Comparison of ENCODE assay signal across 17 cellular contexts in genomic region chr18:23718243-23718720, GRCh38. TPM values are rescaled to one million over a fixed set of nuclear protein-coding genes. Genes with fewer than 3 reads are reported as not detected.
DNase-seq lines count a peak whose midpoint lies in the region; ATAC-seq and TF ChIP-seq lines count a peak whose summit lies in the region.
"Had no signal": no experiment of that assay in that cellular context is flagged by ENCODE, and none has a peak within 500 bp of the region (broad histone marks: within the 10 kb centered on the region; RNA-seq: fewer than 3 reads in every experiment).

No MANE protein-coding gene starts in this region.

- peaks cover 3% of the 10 kb centered on the region for H3K4me1 Mint-ChIP-seq in activated CD8-positive, alpha-beta T cell treated with anti-CD3 and anti-CD28 coated beads, Interleukin-2, amount 10 ng/mL, durations not matched to agents 7 days and 5 days (ENCODE audit: low read depth)
- peaks cover 3% of the 10 kb centered on the region for H3K4me1 Mint-ChIP-seq in activated CD8-positive, alpha-beta T cell treated with anti-CD3 and anti-CD28 coated beads for 36 hours (ENCODE audit: low read depth)
- peaks cover 14% of the 10 kb centered on the region for H3K4me1 Mint-ChIP-seq in endothelial cell (ENCODE audit: unreplicated experiment)
- H3K4me1 Mint-ChIP-seq: activated B cell treated with CpG ODN at 0.5 μM for 24 hours had no signal

- WGBS in aorta, 2 donors, result 63 to 69% methylated on average over 5 of the region's 5 CpGs

- H3K9me3 ChIP-seq in aorta (ENCODE audit: control insufficient read depth, low read length), result no peaks in the 10 kb centered on the region
- H3K9me3 ChIP-seq: ascending aorta had no signal

- no peaks in the 10 kb centered on the region for H3K9me3 Mint-ChIP-seq in activated CD8-positive, alpha-beta T cell treated with anti-CD3 and anti-CD28 coated beads, Interleukin-2, amount 10 ng/mL, durations not matched to agents 7 days and 5 days (ENCODE audit: insufficient read depth)
- H3K9me3 Mint-ChIP-seq in activated CD8-positive, alpha-beta T cell treated with anti-CD3 and anti-CD28 coated beads for 36 hours, result no peaks in the 10 kb centered on the region
- H3K9me3 Mint-ChIP-seq in endothelial cell (ENCODE audit: unreplicated experiment), result no peaks in the 10 kb centered on the region
- H3K9me3 Mint-ChIP-seq: activated B cell treated with CpG ODN at 0.5 μM for 24 hours had no signal

- peaks cover 31% of the 10 kb centered on the region for H3K27me3 Mint-ChIP-seq in activated CD8-positive, alpha-beta T cell treated with anti-CD3 and anti-CD28 coated beads, Interleukin-2, amount 10 ng/mL, durations not matched to agents 7 days and 5 days (ENCODE audit: low read depth)
- H3K27me3 Mint-ChIP-seq in activated CD8-positive, alpha-beta T cell treated with anti-CD3 and anti-CD28 coated beads for 36 hours, result peaks cover 4% of the 10 kb centered on the region
- no peaks in the 10 kb centered on the region for H3K27me3 Mint-ChIP-seq in endothelial cell (ENCODE audit: unreplicated experiment)

- intact Hi-C loops in activated CD8-positive, alpha-beta T cell treated with anti-CD3 and anti-CD28 coated beads for 36 hours (cut with micrococcal nuclease), result no loop called here
- intact Hi-C loops in aorta (cut with DNase I), result no loop called here

- H3K4me3 ChIP-seq in foreskin fibroblast (ENCODE audit: low read depth in 1 of 2, low read length in 2 of 2) (no peak overlapping the region), aorta (ENCODE audit: low read length in 2 of 2) (no peak overlapping the region)
- H3K4me3 ChIP-seq: ascending aorta had no signal

- CTCF ChIA-PET in activated CD8-positive, alpha-beta T cell treated with anti-CD3 and anti-CD28 coated beads, Interleukin-2, amount 10 ng/mL, durations not matched to agents 7 days and 5 days (lab: Charles Lee), result no interaction called here
- CTCF ChIA-PET in activated CD8-positive, alpha-beta T cell treated with anti-CD3 and anti-CD28 coated beads for 36 hours (lab: Charles Lee), result interaction anchor here (0.9 kb wide), 2 partner anchors 25 to 200 kb away, joined by 3 read pairs; no protein-coding TSS in a partner anchor

- H3K27ac ChIP-seq in aorta (ENCODE audit: low read depth in 1 of 2, low read length in 2 of 2), result no peak overlapping the region
- H3K27ac ChIP-seq: 22Rv1 had no signal

- H3K27ac Mint-ChIP-seq in activated CD8-positive, alpha-beta T cell treated with anti-CD3 and anti-CD28 coated beads, Interleukin-2, amount 10 ng/mL, durations not matched to agents 7 days and 5 days, result no peak overlapping the region
- H3K27ac Mint-ChIP-seq in activated CD8-positive, alpha-beta T cell treated with anti-CD3 and anti-CD28 coated beads for 36 hours, result no peak overlapping the region
- H3K27ac Mint-ChIP-seq in endothelial cell (ENCODE audit: unreplicated experiment), result no peak overlapping the region
- H3K27ac Mint-ChIP-seq: activated B cell treated with CpG ODN at 0.5 μM for 24 hours had no signal

- POLR2A ChIA-PET in activated CD8-positive, alpha-beta T cell treated with anti-CD3 and anti-CD28 coated beads, Interleukin-2, amount 10 ng/mL, durations not matched to agents 7 days and 5 days (lab: Charles Lee), result no interaction called here
- POLR2A ChIA-PET in activated CD8-positive, alpha-beta T cell treated with anti-CD3 and anti-CD28 coated beads for 36 hours (lab: Charles Lee), result no interaction called here

- ATAC-seq in activated CD8-positive, alpha-beta T cell treated with anti-CD3 and anti-CD28 coated beads, Interleukin-2, amount 10 ng/mL, durations not matched to agents 7 days and 5 days, result no peak
- no peak for ATAC-seq in activated CD8-positive, alpha-beta T cell treated with anti-CD3 and anti-CD28 coated beads for 36 hours
- ATAC-seq in aorta (ENCODE audit: low FRiP score), result no peak
- ATAC-seq: sciatic nerve had no signal

- peak; percentile 2 for DNase-seq in activated CD8-positive, alpha-beta T cell treated with anti-CD3 and anti-CD28 coated beads, Interleukin-2, amount 10 ng/mL, durations not matched to agents 7 days and 5 days
- no peak for DNase-seq in activated CD8-positive, alpha-beta T cell treated with anti-CD3 and anti-CD28 coated beads for 36 hours
- DNase-seq in astrocyte of the hippocampus (ENCODE audit: low read depth, low spot score) (peak; percentile 82), foreskin fibroblast (peak; percentile 67 to 79), NCI-H187 treated with DMSO at 0.1 percent for 48 hours (lab: John Stamatoyannopoulos, UW) (no peak), middle frontal gyrus (ENCODE audit: extremely low spot score, low spot score) (no peak), aorta (no peak), endothelial cell (ENCODE audit: low spot score) (no peak)
- DNase-seq: activated B cell treated with CpG ODN at 0.5 μM for 24 hours; activated T-cell treated with anti-CD3 and anti-CD28 coated beads, Interleukin-2, amount 50 U/mL, for 1 hour; COR-L47; naive thymus-derived CD4-positive, alpha-beta T cell; NCI-H1436 treated with DMSO at 0.1 percent for 48 hours; NCI-H748 treated with DMSO at 0.1 percent for 48 hours had no signal

- no peaks in the 10 kb centered on the region for H3K27me3 ChIP-seq in aorta (ENCODE audit: control insufficient read depth in 1 of 2, insufficient read depth in 2 of 2, low read length in 1 of 2)
- H3K27me3 ChIP-seq: ascending aorta had no signal

- no peaks in the 10 kb centered on the region for H3K36me3 Mint-ChIP-seq in activated CD8-positive, alpha-beta T cell treated with anti-CD3 and anti-CD28 coated beads, Interleukin-2, amount 10 ng/mL, durations not matched to agents 7 days and 5 days (ENCODE audit: low read depth)
- H3K36me3 Mint-ChIP-seq in activated CD8-positive, alpha-beta T cell treated with anti-CD3 and anti-CD28 coated beads for 36 hours (ENCODE audit: low read depth), result no peaks in the 10 kb centered on the region
- no peaks in the 10 kb centered on the region for H3K36me3 Mint-ChIP-seq in endothelial cell (ENCODE audit: low read depth, unreplicated experiment)

- no peaks in the 10 kb centered on the region for H3K36me3 ChIP-seq in aorta (ENCODE audit: control insufficient read depth in 1 of 2, insufficient read depth in 2 of 2, low read length in 1 of 2)
- H3K36me3 ChIP-seq: ascending aorta had no signal

- H3K4me1 ChIP-seq in aorta (ENCODE audit: control insufficient read depth in 1 of 2, insufficient read depth in 2 of 2, low read length in 2 of 2), result no peaks in the 10 kb centered on the region

- TF ChIP-seq CTCF in activated CD8-positive, alpha-beta T cell treated with anti-CD3 and anti-CD28 coated beads for 36 hours (IDR thresholded peaks at IDR 0.05), result no peak
- TF ChIP-seq CTCF in foreskin fibroblast (IDR thresholded peaks at IDR 0.05; ENCODE audit: low read depth, low read length) (no peak), endothelial cell (IDR thresholded peaks at IDR 0.05; ENCODE audit: unreplicated experiment) (no peak)

- no peak overlapping the region for H3K4me3 Mint-ChIP-seq in activated CD8-positive, alpha-beta T cell treated with anti-CD3 and anti-CD28 coated beads, Interleukin-2, amount 10 ng/mL, durations not matched to agents 7 days and 5 days
- no peak overlapping the region for H3K4me3 Mint-ChIP-seq in activated CD8-positive, alpha-beta T cell treated with anti-CD3 and anti-CD28 coated beads for 36 hours
- no peak overlapping the region for H3K4me3 Mint-ChIP-seq in endothelial cell (ENCODE audit: unreplicated experiment)
- H3K4me3 Mint-ChIP-seq: activated B cell treated with CpG ODN at 0.5 μM for 24 hours; naive thymus-derived CD4-positive, alpha-beta T cell had no signal

RNA-seq across cellular contexts. Expression of gene LAMA3, which starts 29.0 kb away (rescaled TPM):
- total RNA-seq in activated CD8-positive, alpha-beta T cell treated with anti-CD3 and anti-CD28 coated beads, Interleukin-2, amount 10 ng/mL, durations not matched to agents 7 days and 5 days, result 1 to 10 TPM in 1 of 2 experiments, under 1 TPM in 1; 0.63 to 1.4 TPM
- under 1 TPM in 1 of 2 experiments, not detected in 1; 0.05 TPM for total RNA-seq in activated CD8-positive, alpha-beta T cell treated with anti-CD3 and anti-CD28 coated beads for 36 hours
- 10 to 100 TPM; 14.2 to 29.0 TPM for total RNA-seq in aorta
- 10 to 100 TPM in 1 of 2 donors, 1 to 10 TPM in 1; 3.4 to 21.0 TPM for polyA plus RNA-seq in aorta
- total RNA-seq in endothelial cell (ENCODE audit: unreplicated experiment), result 1.7 TPM
- total RNA-seq: activated B cell treated with CpG ODN at 0.5 μM for 24 hours had no signal
- polyA plus RNA-seq: naive thymus-derived CD4-positive, alpha-beta T cell had no signal

RNA-seq across cellular contexts. Expression of gene ANKRD29, which starts 55.6 kb away (rescaled TPM):
- total RNA-seq in activated CD8-positive, alpha-beta T cell treated with anti-CD3 and anti-CD28 coated beads, Interleukin-2, amount 10 ng/mL, durations not matched to agents 7 days and 5 days, result not detected
- total RNA-seq in activated CD8-positive, alpha-beta T cell treated with anti-CD3 and anti-CD28 coated beads for 36 hours, result not detected
- total RNA-seq in aorta, result 10 to 100 TPM; 10.2 to 28.6 TPM
- polyA plus RNA-seq in aorta, result 10 to 100 TPM in 1 of 2 donors, 1 to 10 TPM in 1; 5.5 to 11.6 TPM
- not detected for total RNA-seq in endothelial cell (ENCODE audit: unreplicated experiment)
- total RNA-seq: activated B cell treated with CpG ODN at 0.5 μM for 24 hours had no signal

Comparison
In these comparisons a context has a peak if more than half of its experiments do, and no peak if none do; other contexts are left out.
1. DNase-seq: peak in activated CD8-positive, alpha-beta T cell treated with anti-CD3 and anti-CD28 coated beads, Interleukin-2, amount 10 ng/mL, durations not matched to agents 7 days and 5 days (single experiment), astrocyte of the hippocampus (single experiment) and foreskin fibroblast (2 of 2); none in activated CD8-positive, alpha-beta T cell treated with anti-CD3 and anti-CD28 coated beads for 36 hours (single experiment), NCI-H187 treated with DMSO at 0.1 percent for 48 hours (single experiment), middle frontal gyrus (single experiment), aorta (0 of 2) and endothelial cell (single experiment).
2. RNA of gene ANKRD29, which starts 55.6 kb away (total RNA-seq): 10.2 to 28.6 TPM in aorta; not detected in endothelial cell (single experiment), not detected in activated CD8-positive, alpha-beta T cell treated with anti-CD3 and anti-CD28 coated beads, Interleukin-2, amount 10 ng/mL, durations not matched to agents 7 days and 5 days and not detected in activated CD8-positive, alpha-beta T cell treated with anti-CD3 and anti-CD28 coated beads for 36 hours; every median in the first group is over 10 times any median in the second.